In genomic region chr16:63130942-63131341, GRCh38 we compare ENCODE assay signal across 1 cellular context.
TF ChIP-seq lines count a peak whose summit lies in the region.

No MANE protein-coding gene starts in this region.

TF ChIP-seq in K562, 482 proteins besides CTCF, POLR2A, EP300 and RAD21 (continued from another document):
- TF ChIP-seq, protein P1, sequence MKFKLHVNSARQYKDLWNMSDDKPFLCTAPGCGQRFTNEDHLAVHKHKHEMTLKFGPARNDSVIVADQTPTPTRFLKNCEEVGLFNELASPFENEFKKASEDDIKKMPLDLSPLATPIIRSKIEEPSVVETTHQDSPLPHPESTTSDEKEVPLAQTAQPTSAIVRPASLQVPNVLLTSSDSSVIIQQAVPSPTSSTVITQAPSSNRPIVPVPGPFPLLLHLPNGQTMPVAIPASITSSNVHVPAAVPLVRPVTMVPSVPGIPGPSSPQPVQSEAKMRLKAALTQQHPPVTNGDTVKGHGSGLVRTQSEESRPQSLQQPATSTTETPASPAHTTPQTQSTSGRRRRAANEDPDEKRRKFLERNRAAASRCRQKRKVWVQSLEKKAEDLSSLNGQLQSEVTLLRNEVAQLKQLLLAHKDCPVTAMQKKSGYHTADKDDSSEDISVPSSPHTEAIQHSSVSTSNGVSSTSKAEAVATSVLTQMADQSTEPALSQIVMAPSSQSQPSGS (CRISPR knock-in tag; IDR thresholded peaks at IDR 0.05) = no peak
- TF ChIP-seq RBM25 (IDR thresholded peaks at IDR 0.05; ENCODE audit: low read depth, low read length, severe bottlenecking) (no peak), CBFA2T2 (conservative IDR thresholded peaks at IDR 0.05) (0 out of 2 replicates have a peak, but pooled peaks have one; percentile 5), ZNF79 (CRISPR knock-in tag; IDR thresholded peaks at IDR 0.05; ENCODE audit: low read depth) (no peak), BRD4 (IDR thresholded peaks at IDR 0.05) (no peak), OTX1 (CRISPR knock-in tag; IDR thresholded peaks at IDR 0.05) (no peak), TAL1 (IDR thresholded peaks at IDR 0.05) (peak; percentile 57; the same call in 1 of the 2 replicates), POLR2AphosphoS5 (IDR thresholded peaks at IDR 0.05; ENCODE audit: control insufficient read depth, insufficient read depth, low read depth, low read length) (no peak), NONO (IDR thresholded peaks at IDR 0.05; ENCODE audit: low read depth in 2 of 2, low read length in 1 of 2) (no peak), ARID1B (IDR thresholded peaks at IDR 0.05) (peak; percentile 32), HMGN3 (IDR thresholded peaks at IDR 0.05; ENCODE audit: borderline replicate concordance, extremely low read depth, insufficient read length, low read depth, low read length) (no peak), TEAD4 (IDR thresholded peaks at IDR 0.05; ENCODE audit: low read length) (peak; percentile 37; the same call in 1 of the 2 replicates), TEAD4 (CRISPR knock-in tag; IDR thresholded peaks at IDR 0.05; ENCODE audit: borderline replicate concordance) (no peak), SP2 (IDR thresholded peaks at IDR 0.05; ENCODE audit: extremely low read depth, low read depth, low read length, poor library complexity, severe bottlenecking) (no peak), VEZF1 (CRISPR knock-in tag; IDR thresholded peaks at IDR 0.05) (no peak), CTBP1 (IDR thresholded peaks at IDR 0.05; ENCODE audit: borderline replicate concordance) (no peak)
- TF ChIP-seq, protein P2, sequence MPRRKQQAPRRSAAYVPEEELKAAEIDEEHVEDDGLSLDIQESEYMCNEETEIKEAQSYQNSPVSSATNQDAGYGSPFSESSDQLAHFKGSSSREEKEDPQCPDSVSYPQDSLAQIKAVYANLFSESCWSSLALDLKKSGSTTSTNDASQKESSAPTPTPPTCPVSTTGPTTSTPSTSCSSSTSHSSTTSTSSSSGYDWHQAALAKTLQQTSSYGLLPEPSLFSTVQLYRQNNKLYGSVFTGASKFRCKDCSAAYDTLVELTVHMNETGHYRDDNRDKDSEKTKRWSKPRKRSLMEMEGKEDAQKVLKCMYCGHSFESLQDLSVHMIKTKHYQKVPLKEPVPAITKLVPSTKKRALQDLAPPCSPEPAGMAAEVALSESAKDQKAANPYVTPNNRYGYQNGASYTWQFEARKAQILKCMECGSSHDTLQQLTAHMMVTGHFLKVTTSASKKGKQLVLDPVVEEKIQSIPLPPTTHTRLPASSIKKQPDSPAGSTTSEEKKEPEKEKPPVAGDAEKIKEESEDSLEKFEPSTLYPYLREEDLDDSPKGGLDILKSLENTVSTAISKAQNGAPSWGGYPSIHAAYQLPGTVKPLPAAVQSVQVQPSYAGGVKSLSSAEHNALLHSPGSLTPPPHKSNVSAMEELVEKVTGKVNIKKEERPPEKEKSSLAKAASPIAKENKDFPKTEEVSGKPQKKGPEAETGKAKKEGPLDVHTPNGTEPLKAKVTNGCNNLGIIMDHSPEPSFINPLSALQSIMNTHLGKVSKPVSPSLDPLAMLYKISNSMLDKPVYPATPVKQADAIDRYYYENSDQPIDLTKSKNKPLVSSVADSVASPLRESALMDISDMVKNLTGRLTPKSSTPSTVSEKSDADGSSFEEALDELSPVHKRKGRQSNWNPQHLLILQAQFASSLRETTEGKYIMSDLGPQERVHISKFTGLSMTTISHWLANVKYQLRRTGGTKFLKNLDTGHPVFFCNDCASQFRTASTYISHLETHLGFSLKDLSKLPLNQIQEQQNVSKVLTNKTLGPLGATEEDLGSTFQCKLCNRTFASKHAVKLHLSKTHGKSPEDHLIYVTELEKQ (CRISPR knock-in tag; IDR thresholded peaks at IDR 0.05) = no peak
